Comparison of ENCODE assay signal across 23 cellular contexts in the genomic region with DNA sequence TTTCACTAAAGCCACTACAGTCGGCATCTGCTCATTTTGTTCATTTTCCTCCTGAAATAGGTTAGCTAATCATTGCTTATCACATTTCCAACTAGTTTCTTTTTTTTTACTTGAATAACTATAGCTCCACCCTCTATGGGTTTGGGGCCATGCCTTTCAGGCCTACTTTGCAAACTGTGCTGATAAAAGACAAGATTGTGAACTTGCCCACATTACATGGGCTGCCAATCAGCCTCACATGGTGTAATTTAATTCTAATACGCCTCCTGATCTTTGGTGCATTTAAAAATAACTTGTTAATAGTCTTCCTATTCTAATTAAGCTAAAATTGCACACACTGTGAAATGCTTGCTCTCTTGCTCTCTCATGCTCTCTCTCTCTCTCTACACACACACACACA.
A peak's percentile ranks its signal among the peaks of the same experiment; 100 is the strongest.
DNase-seq lines count a peak whose midpoint lies in the region; ATAC-seq and TF ChIP-seq lines count a peak whose summit lies in the region.
"Had no signal": no experiment of that assay in that cellular context is flagged by ENCODE, and none has a peak within 500 bp of the region (broad histone marks: within the 10 kb centered on the region; RNA-seq: fewer than 3 reads in every experiment).

No MANE protein-coding gene starts in this region.

- no peaks in the 10 kb centered on the region for H3K9me3 ChIP-seq in CD4-positive, CD25-positive, alpha-beta regulatory T cell (ENCODE audit: control insufficient read depth in 2 of 2, low read length in 2 of 2)
- H3K9me3 ChIP-seq: right lobe of liver had no signal

- no peaks in the 10 kb centered on the region for H3K27me3 ChIP-seq in CD4-positive, CD25-positive, alpha-beta regulatory T cell (ENCODE audit: control insufficient read depth, insufficient read depth, low read length)
- H3K27me3 ChIP-seq: right lobe of liver had no signal

- peak overlapping the region; percentile 53 for H3K27ac Mint-ChIP-seq in activated CD8-positive, alpha-beta T cell treated with anti-CD3 and anti-CD28 coated beads for 36 hours
- no peak overlapping the region for H3K27ac Mint-ChIP-seq in activated CD8-positive, alpha-beta T cell treated with anti-CD3 and anti-CD28 coated beads, Interleukin-2, amount 10 ng/mL, durations not matched to agents 7 days and 5 days
- peak overlapping the region in 2 of 3 donors; percentile 14 to 69 for H3K27ac Mint-ChIP-seq in CD4-positive, CD25-positive, alpha-beta regulatory T cell
- H3K27ac Mint-ChIP-seq in activated T-helper 17 cell treated with anti-CD3 and anti-CD28 coated beads, Interleukin-2, amount 50 U/mL, for 72 hours = peak overlapping the region; percentile 45
- H3K27ac Mint-ChIP-seq in natural killer cell treated with Interleukin-12 subunit alpha and Interleukin-12 subunit beta and Interleukin-15 and Interleukin-18, amount 100 ng/mL, for 72 hours = peak overlapping the region; percentile 5 to 61
- H3K27ac Mint-ChIP-seq: activated CD4-positive, alpha-beta T cell treated with anti-CD3 and anti-CD28 coated beads, Interleukin-2, amount 10 ng/mL, durations not matched to agents 7 days and 5 days had no signal

- no peak for TF ChIP-seq CTCF in activated CD8-positive, alpha-beta T cell treated with anti-CD3 and anti-CD28 coated beads for 36 hours (IDR thresholded peaks at IDR 0.05)

- H3K4me1 ChIP-seq in CD4-positive, CD25-positive, alpha-beta regulatory T cell (ENCODE audit: control insufficient read depth, insufficient read depth, low read length, poor library complexity, severe bottlenecking) = peaks cover 6% of the 10 kb centered on the region

- H3K27ac ChIP-seq in CD4-positive, CD25-positive, alpha-beta regulatory T cell (ENCODE audit: insufficient read depth, low read length, poor library complexity, severe bottlenecking) = no peak overlapping the region
- H3K27ac ChIP-seq: right lobe of liver had no signal

- no peak overlapping the region for H3K4me3 Mint-ChIP-seq in activated CD8-positive, alpha-beta T cell treated with anti-CD3 and anti-CD28 coated beads for 36 hours
- H3K4me3 Mint-ChIP-seq in activated CD8-positive, alpha-beta T cell treated with anti-CD3 and anti-CD28 coated beads, Interleukin-2, amount 10 ng/mL, durations not matched to agents 7 days and 5 days = no peak overlapping the region
- H3K4me3 Mint-ChIP-seq in CD4-positive, CD25-positive, alpha-beta regulatory T cell = no peak overlapping the region
- H3K4me3 Mint-ChIP-seq in activated T-helper 17 cell treated with anti-CD3 and anti-CD28 coated beads, Interleukin-2, amount 50 U/mL, for 72 hours = no peak overlapping the region
- H3K4me3 Mint-ChIP-seq in natural killer cell treated with Interleukin-12 subunit alpha and Interleukin-12 subunit beta and Interleukin-15 and Interleukin-18, amount 100 ng/mL, for 72 hours = no peak overlapping the region
- H3K4me3 Mint-ChIP-seq: activated CD4-positive, alpha-beta T cell treated with anti-CD3 and anti-CD28 coated beads, Interleukin-2, amount 10 ng/mL, durations not matched to agents 7 days and 5 days had no signal

- no peak overlapping the region for H3K4me3 ChIP-seq in CD4-positive, CD25-positive, alpha-beta regulatory T cell (ENCODE audit: low read depth, low read length)
- H3K4me3 ChIP-seq: right lobe of liver had no signal

- peaks cover 47% of the 10 kb centered on the region for H3K4me1 Mint-ChIP-seq in activated CD8-positive, alpha-beta T cell treated with anti-CD3 and anti-CD28 coated beads for 36 hours (ENCODE audit: low read depth)
- peaks cover 21% of the 10 kb centered on the region for H3K4me1 Mint-ChIP-seq in activated CD8-positive, alpha-beta T cell treated with anti-CD3 and anti-CD28 coated beads, Interleukin-2, amount 10 ng/mL, durations not matched to agents 7 days and 5 days (ENCODE audit: low read depth)
- H3K4me1 Mint-ChIP-seq in CD4-positive, CD25-positive, alpha-beta regulatory T cell = peaks cover 4 to 36% (median 24%) of the 10 kb centered on the region in 4 donors
- no peaks in the 10 kb centered on the region for H3K4me1 Mint-ChIP-seq in activated T-helper 17 cell treated with anti-CD3 and anti-CD28 coated beads, Interleukin-2, amount 50 U/mL, for 72 hours
- peaks cover 25 to 32% of the 10 kb centered on the region in 2 donors for H3K4me1 Mint-ChIP-seq in natural killer cell treated with Interleukin-12 subunit alpha and Interleukin-12 subunit beta and Interleukin-15 and Interleukin-18, amount 100 ng/mL, for 72 hours (ENCODE audit: low read depth in 2 of 2)

- no peak for ATAC-seq in activated CD8-positive, alpha-beta T cell treated with anti-CD3 and anti-CD28 coated beads for 36 hours
- no peak for ATAC-seq in activated CD8-positive, alpha-beta T cell treated with anti-CD3 and anti-CD28 coated beads, Interleukin-2, amount 10 ng/mL, durations not matched to agents 7 days and 5 days
- ATAC-seq in CD4-positive, CD25-positive, alpha-beta regulatory T cell (ENCODE audit: low read depth in 2 of 2) = no peak
- ATAC-seq in activated T-helper 17 cell treated with anti-CD3 and anti-CD28 coated beads, Interleukin-2, amount 50 U/mL, for 72 hours (replicated peaks) = no peak
- no peak for ATAC-seq in natural killer cell treated with Interleukin-12 subunit alpha and Interleukin-12 subunit beta and Interleukin-15 and Interleukin-18, amount 100 ng/mL, for 72 hours
- ATAC-seq in GM21423 (IDR thresholded peaks at IDR 0.05; ENCODE audit: unreplicated experiment) = no peak
- ATAC-seq: esophagus mucosa, right lobe of liver had no signal

- H3K27me3 Mint-ChIP-seq in activated CD8-positive, alpha-beta T cell treated with anti-CD3 and anti-CD28 coated beads for 36 hours = no peaks in the 10 kb centered on the region
- no peaks in the 10 kb centered on the region for H3K27me3 Mint-ChIP-seq in activated CD8-positive, alpha-beta T cell treated with anti-CD3 and anti-CD28 coated beads, Interleukin-2, amount 10 ng/mL, durations not matched to agents 7 days and 5 days (ENCODE audit: low read depth)
- no peaks in the 10 kb centered on the region for H3K27me3 Mint-ChIP-seq in CD4-positive, CD25-positive, alpha-beta regulatory T cell
- H3K27me3 Mint-ChIP-seq in activated T-helper 17 cell treated with anti-CD3 and anti-CD28 coated beads, Interleukin-2, amount 50 U/mL, for 72 hours = no peaks in the 10 kb centered on the region
- no peaks in the 10 kb centered on the region for H3K27me3 Mint-ChIP-seq in natural killer cell treated with Interleukin-12 subunit alpha and Interleukin-12 subunit beta and Interleukin-15 and Interleukin-18, amount 100 ng/mL, for 72 hours
- H3K27me3 Mint-ChIP-seq: activated CD4-positive, alpha-beta T cell treated with anti-CD3 and anti-CD28 coated beads, Interleukin-2, amount 10 ng/mL, durations not matched to agents 7 days and 5 days had no signal

- H3K36me3 Mint-ChIP-seq in activated CD8-positive, alpha-beta T cell treated with anti-CD3 and anti-CD28 coated beads for 36 hours (ENCODE audit: low read depth) = peaks cover 68% of the 10 kb centered on the region
- H3K36me3 Mint-ChIP-seq in activated CD8-positive, alpha-beta T cell treated with anti-CD3 and anti-CD28 coated beads, Interleukin-2, amount 10 ng/mL, durations not matched to agents 7 days and 5 days (ENCODE audit: low read depth) = peaks cover 78% of the 10 kb centered on the region
- H3K36me3 Mint-ChIP-seq in CD4-positive, CD25-positive, alpha-beta regulatory T cell = peaks cover 32% of the 10 kb centered on the region
- H3K36me3 Mint-ChIP-seq in activated T-helper 17 cell treated with anti-CD3 and anti-CD28 coated beads, Interleukin-2, amount 50 U/mL, for 72 hours (ENCODE audit: low read depth) = peaks cover 79% of the 10 kb centered on the region
- peaks cover 27% of the 10 kb centered on the region for H3K36me3 Mint-ChIP-seq in natural killer cell treated with Interleukin-12 subunit alpha and Interleukin-12 subunit beta and Interleukin-15 and Interleukin-18, amount 100 ng/mL, for 72 hours

- H3K9me3 Mint-ChIP-seq in activated CD8-positive, alpha-beta T cell treated with anti-CD3 and anti-CD28 coated beads for 36 hours = no peaks in the 10 kb centered on the region
- H3K9me3 Mint-ChIP-seq in activated CD8-positive, alpha-beta T cell treated with anti-CD3 and anti-CD28 coated beads, Interleukin-2, amount 10 ng/mL, durations not matched to agents 7 days and 5 days (ENCODE audit: insufficient read depth) = peaks cover 7% of the 10 kb centered on the region
- H3K9me3 Mint-ChIP-seq in CD4-positive, CD25-positive, alpha-beta regulatory T cell = no peaks in the 10 kb centered on the region
- H3K9me3 Mint-ChIP-seq in activated T-helper 17 cell treated with anti-CD3 and anti-CD28 coated beads, Interleukin-2, amount 50 U/mL, for 72 hours = no peaks in the 10 kb centered on the region
- no peaks in the 10 kb centered on the region for H3K9me3 Mint-ChIP-seq in natural killer cell treated with Interleukin-12 subunit alpha and Interleukin-12 subunit beta and Interleukin-15 and Interleukin-18, amount 100 ng/mL, for 72 hours
- H3K9me3 Mint-ChIP-seq: activated CD4-positive, alpha-beta T cell treated with anti-CD3 and anti-CD28 coated beads, Interleukin-2, amount 10 ng/mL, durations not matched to agents 7 days and 5 days had no signal

- CTCF ChIA-PET in activated CD8-positive, alpha-beta T cell treated with anti-CD3 and anti-CD28 coated beads for 36 hours (lab: Charles Lee) = interaction anchor here (0.7 to 5.8 kb wide), 4 partner anchors 10 to 377 kb away, joined by 3 to 40 read pairs (median 4); no protein-coding TSS in a partner anchor
- CTCF ChIA-PET in activated CD8-positive, alpha-beta T cell treated with anti-CD3 and anti-CD28 coated beads, Interleukin-2, amount 10 ng/mL, durations not matched to agents 7 days and 5 days (lab: Charles Lee) = interaction anchor here (0.6 to 5.4 kb wide), 4 partner anchors 20 to 378 kb away, joined by 3 to 27 read pairs (median 4); no protein-coding TSS in a partner anchor

- intact Hi-C loops in activated CD8-positive, alpha-beta T cell treated with anti-CD3 and anti-CD28 coated beads for 36 hours (cut with micrococcal nuclease) = no loop called here

- DNase-seq in activated CD8-positive, alpha-beta T cell treated with anti-CD3 and anti-CD28 coated beads for 36 hours = no peak
- DNase-seq in activated CD8-positive, alpha-beta T cell treated with anti-CD3 and anti-CD28 coated beads, Interleukin-2, amount 10 ng/mL, durations not matched to agents 7 days and 5 days = no peak
- no peak for DNase-seq in CD4-positive, CD25-positive, alpha-beta regulatory T cell
- no peak for DNase-seq in natural killer cell treated with Interleukin-12 subunit alpha and Interleukin-12 subunit beta and Interleukin-15 and Interleukin-18, amount 100 ng/mL, for 72 hours (ENCODE audit: low spot score)
- DNase-seq in NCI-H345 treated with DMSO at 0.1 percent for 48 hours (lab: John Stamatoyannopoulos, UW; ENCODE audit: unreplicated experiment) = no peak
- no peak for DNase-seq in activated CD4-positive, alpha-beta T cell treated with anti-CD3 and anti-CD28 coated beads, Interleukin-2, amount 50 U/mL, for 4 hours
- DNase-seq: activated CD4-positive, alpha-beta T cell treated with anti-CD3 and anti-CD28 coated beads, Interleukin-2, amount 10 ng/mL, durations not matched to agents 7 days and 5 days; activated naive CD4-positive, alpha-beta T cell treated with anti-CD3 and anti-CD28 coated beads, Interleukin-2, amount 50 U/mL, for 16 hours; effector CD8-positive, alpha-beta T cell; foreskin melanocyte; GOT3; islet precursor cell; Kasumi-1; mammary epithelial cell; NCI-H1092; NCI-H1930; NCI-H226; right lobe of liver; SHP77; stimulated activated CD4-positive, alpha-beta T cell treated with anti-CD3 and anti-CD28 coated beads, Interleukin-15, amount 100 ng/mL, for 24 hours had no signal

- peaks cover 34% of the 10 kb centered on the region for H3K36me3 ChIP-seq in CD4-positive, CD25-positive, alpha-beta regulatory T cell (ENCODE audit: control insufficient read depth, insufficient read depth, low read length)

- POLR2A ChIA-PET in activated CD8-positive, alpha-beta T cell treated with anti-CD3 and anti-CD28 coated beads for 36 hours (lab: Charles Lee) = interaction anchor here (0.6 to 1.7 kb wide), 4 partner anchors 16 to 39 kb away, joined by 3 to 4 read pairs (median 3); no protein-coding TSS in a partner anchor
- POLR2A ChIA-PET in activated CD8-positive, alpha-beta T cell treated with anti-CD3 and anti-CD28 coated beads, Interleukin-2, amount 10 ng/mL, durations not matched to agents 7 days and 5 days (lab: Charles Lee) = interaction anchor here (0.7 to 0.9 kb wide), 2 partner anchors 36 to 56 kb away, joined by 3 read pairs; no protein-coding TSS in a partner anchor
